In the genomic region with DNA sequence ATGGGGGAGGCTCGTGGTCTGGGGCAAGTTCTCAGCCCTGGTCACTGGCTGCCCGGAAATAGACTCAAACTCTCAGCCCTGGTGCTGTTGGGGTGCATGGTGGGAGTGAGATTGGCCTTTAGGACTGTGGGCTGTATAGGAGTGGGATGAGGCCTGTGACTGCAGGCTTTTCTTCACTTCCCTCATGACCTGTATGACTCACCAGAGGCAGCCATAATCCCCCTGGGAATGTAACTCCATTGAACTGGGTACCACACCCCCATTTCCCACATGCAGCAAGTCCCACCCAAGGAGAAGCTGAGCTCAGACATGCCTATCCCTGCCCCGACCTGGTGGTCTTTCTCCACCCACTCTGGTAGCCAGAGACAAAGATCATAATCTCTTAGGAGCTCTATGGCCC, we compare ENCODE assay signal across 21 cellular contexts.
A peak's percentile ranks its signal among the peaks of the same experiment; 100 is the strongest.
DNase-seq lines count a peak whose midpoint lies in the region; ATAC-seq and TF ChIP-seq lines count a peak whose summit lies in the region.
"Had no signal": no experiment of that assay in that cellular context is flagged by ENCODE, and none has a peak within 500 bp of the region (broad histone marks: within the 10 kb centered on the region; RNA-seq: fewer than 3 reads in every experiment).

No MANE protein-coding gene starts in this region.

- H3K27me3 ChIP-seq in BLaER1 (no peaks in the 10 kb centered on the region), uterus (no peaks in the 10 kb centered on the region)
- H3K27me3 ChIP-seq: pancreas, thyroid gland had no signal

- peak overlapping the region; percentile 16 for H3K4me2 ChIP-seq in BLaER1

- TF ChIP-seq POLR2A in NB4 (IDR thresholded peaks at IDR 0.05; ENCODE audit: extremely low read depth, insufficient read length) (no peak), uterus (IDR thresholded peaks at IDR 0.05) (no peak)

- no peak for TF ChIP-seq CTCF in NB4 (IDR thresholded peaks at IDR 0.05; ENCODE audit: low read depth, low read length)
- no peak for TF ChIP-seq CTCF in cardiac fibroblast (IDR thresholded peaks at IDR 0.05; ENCODE audit: low read depth, low read length)
- no peak for TF ChIP-seq CTCF in uterus (IDR thresholded peaks at IDR 0.05)

- H3K9ac ChIP-seq in BLaER1: no peak overlapping the region

- DNase-seq in NB4 (ENCODE audit: low read depth) (peak; percentile 37), cardiac fibroblast (ENCODE audit: low read depth in 2 of 2) (peak; percentile 19 to 64), iris pigment epithelial cell (ENCODE audit: low read depth) (peak; percentile 67), uterus (no peak)
- DNase-seq: activated CD4-positive, alpha-beta T cell treated with anti-CD3 and anti-CD28 coated beads, Interleukin-2, amount 10 ng/mL, durations not matched to agents 7 days and 5 days; activated CD8-positive, alpha-beta memory T cell treated with anti-CD3 and anti-CD28 coated beads, Interleukin-2, amount 50 U/mL, for 48 hours; CD4-positive, alpha-beta memory T cell; DMS79; H9; MM.1S; naive thymus-derived CD8-positive, alpha-beta T cell; NCI-H2171; NCI-H69; pancreas; SHP77 treated with DMSO at 0.1 percent for 48 hours; stimulated activated naive CD4-positive, alpha-beta T cell treated with Interleukin-2 at 50 U/mL for 16 hours; thyroid gland had no signal

- ATAC-seq in HG02973 (IDR thresholded peaks at IDR 0.05; ENCODE audit: unreplicated experiment) (no peak), GM21423 (IDR thresholded peaks at IDR 0.05; ENCODE audit: unreplicated experiment) (no peak), HG02840 (IDR thresholded peaks at IDR 0.05; ENCODE audit: low FRiP score, unreplicated experiment) (no peak)
- ATAC-seq: naive thymus-derived CD8-positive, alpha-beta T cell; pancreas had no signal

- H3K4me3 ChIP-seq in BLaER1 (no peak overlapping the region), NB4 (ENCODE audit: low read depth, low read length) (no peak overlapping the region), cardiac fibroblast (replicated peaks in 1 of 2; ENCODE audit: low read depth in 2 of 2, low read length in 2 of 2) (no peak overlapping the region), uterus (no peak overlapping the region)
- H3K4me3 ChIP-seq: pancreas, thyroid gland had no signal

- no peaks in the 10 kb centered on the region for H3K36me3 ChIP-seq in BLaER1
- H3K36me3 ChIP-seq in uterus: no peaks in the 10 kb centered on the region
- H3K36me3 ChIP-seq: pancreas, thyroid gland had no signal

- H3K4me1 ChIP-seq in BLaER1 (peaks cover 9% of the 10 kb centered on the region), uterus (no peaks in the 10 kb centered on the region)
- H3K4me1 ChIP-seq: pancreas, thyroid gland had no signal

- H3K27ac ChIP-seq in BLaER1 (no peak overlapping the region), uterus (no peak overlapping the region)
- H3K27ac ChIP-seq: pancreas, thyroid gland had no signal

- intact Hi-C loops in uterus (cut with DNase I; ENCODE audit: low total_unique reads): no loop called here

- H4K20me1 ChIP-seq in BLaER1: no peaks in the 10 kb centered on the region

- H3K9me3 ChIP-seq in BLaER1 (no peaks in the 10 kb centered on the region), uterus (no peaks in the 10 kb centered on the region)
- H3K9me3 ChIP-seq: pancreas, thyroid gland had no signal

Comparison
In these comparisons a context has a peak if more than half of its experiments do, and no peak if none do; other contexts are left out.
1. DNase-seq: peak in NB4 (single experiment), cardiac fibroblast (2 of 2) and iris pigment epithelial cell (single experiment); none in uterus (0 of 2).